8 cellular contexts compared by ENCODE assay signal in the genomic region with DNA sequence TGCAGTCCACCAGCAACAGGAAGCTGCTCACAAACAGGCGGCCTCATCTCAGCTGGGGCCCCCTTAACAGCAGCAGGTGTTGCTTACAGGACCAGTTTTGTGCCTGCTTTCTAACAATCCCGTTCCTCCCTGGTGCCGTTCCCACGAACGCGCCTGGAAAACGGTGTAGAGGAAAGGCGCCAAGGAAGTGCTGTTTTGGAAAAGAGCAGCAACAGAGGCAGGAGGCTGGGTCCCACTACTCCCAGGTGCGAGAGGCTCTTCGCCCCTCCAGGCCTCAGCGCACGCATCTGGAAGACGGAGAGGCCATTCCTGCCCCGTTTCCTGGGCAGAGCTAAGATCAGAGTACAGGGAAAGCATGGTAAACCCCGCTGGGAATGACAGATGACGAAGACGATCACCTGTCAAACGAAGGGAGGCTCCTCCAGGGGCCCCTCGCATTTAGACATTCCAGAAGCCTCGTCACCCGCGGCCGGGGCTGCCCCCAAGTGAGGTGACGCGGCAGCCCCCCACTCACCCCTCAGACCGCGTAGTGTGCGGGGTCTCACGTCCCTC. TPM values are rescaled to one million over a fixed set of nuclear protein-coding genes. Genes with fewer than 3 reads are reported as not detected.
DNase-seq lines count a peak whose midpoint lies in the region; ATAC-seq and FAIRE-seq lines count a peak whose summit lies in the region.

No MANE protein-coding gene starts in this region.

- H3K4me1 Mint-ChIP-seq in activated T-helper 17 cell treated with anti-CD3 and anti-CD28 coated beads, Interleukin-2, amount 50 U/mL, for 72 hours: peaks cover 15% of the 10 kb centered on the region

- no peaks in the 10 kb centered on the region for H3K9me3 Mint-ChIP-seq in activated T-helper 17 cell treated with anti-CD3 and anti-CD28 coated beads, Interleukin-2, amount 50 U/mL, for 72 hours

- no peaks in the 10 kb centered on the region for H3K27me3 Mint-ChIP-seq in activated T-helper 17 cell treated with anti-CD3 and anti-CD28 coated beads, Interleukin-2, amount 50 U/mL, for 72 hours

- DNase-seq in DMS53 treated with DMSO at 0.1 percent for 48 hours (lab: John Stamatoyannopoulos, UW; ENCODE audit: unreplicated experiment): peak; percentile 7
- DNase-seq in NCI-H1105 (lab: John Stamatoyannopoulos, UW): peak; percentile 7
- peak; percentile 36 to 45 for DNase-seq in frontal cortex (ENCODE audit: low spot score in 2 of 2)
- DNase-seq in GM19240 (ENCODE audit: insufficient read length, low spot score): no peak
- DNase-seq in GF-D8 (lab: John Stamatoyannopoulos, UW): no peak

- H3K27me3 ChIP-seq in neuron (ENCODE audit: insufficient read depth, low read length): peaks cover 2% of the 10 kb centered on the region

- peak overlapping the region; percentile 93 for H2AFZ ChIP-seq in neuron (ENCODE audit: low read depth, low read length)

- peaks cover 3% of the 10 kb centered on the region for H3K9me3 ChIP-seq in neuron (ENCODE audit: low read length)

- H3K27ac Mint-ChIP-seq in activated T-helper 17 cell treated with anti-CD3 and anti-CD28 coated beads, Interleukin-2, amount 50 U/mL, for 72 hours: peak overlapping the region; percentile 91

- FAIRE-seq in frontal cortex (lab: Jason Lieb, UNC): no peak

- ATAC-seq in GM21717 (IDR thresholded peaks at IDR 0.05; ENCODE audit: unreplicated experiment): peak; percentile 19
- peak; percentile 61 for ATAC-seq in activated T-helper 17 cell treated with anti-CD3 and anti-CD28 coated beads, Interleukin-2, amount 50 U/mL, for 72 hours (replicated peaks)

- H3K4me3 Mint-ChIP-seq in activated T-helper 17 cell treated with anti-CD3 and anti-CD28 coated beads, Interleukin-2, amount 50 U/mL, for 72 hours: peak overlapping the region; percentile 92

- peak overlapping the region; percentile 82 for H3K4me3 ChIP-seq in neuron (ENCODE audit: low read length)

- H3K36me3 Mint-ChIP-seq in activated T-helper 17 cell treated with anti-CD3 and anti-CD28 coated beads, Interleukin-2, amount 50 U/mL, for 72 hours (ENCODE audit: low read depth): no peaks in the 10 kb centered on the region

- no peaks in the 10 kb centered on the region for H3K36me3 ChIP-seq in neuron (ENCODE audit: insufficient read depth, low read length)

- peaks cover 13% of the 10 kb centered on the region for H3K4me1 ChIP-seq in neuron (ENCODE audit: insufficient read depth, low read length)

RNA-seq across cellular contexts. Expression of a gene that starts 0.6 kb away (rescaled TPM):
- 10 to 100 TPM; 25.8 to 56.7 TPM for total RNA-seq in activated T-helper 17 cell treated with anti-CD3 and anti-CD28 coated beads, Interleukin-2, amount 50 U/mL, for 72 hours
- 76.6 TPM for total RNA-seq in frontal cortex

RNA-seq across cellular contexts. Expression of a gene that starts 27.0 kb away (rescaled TPM):
- total RNA-seq in activated T-helper 17 cell treated with anti-CD3 and anti-CD28 coated beads, Interleukin-2, amount 50 U/mL, for 72 hours: 10 to 100 TPM; 18.1 to 27.5 TPM
- 65.2 TPM for total RNA-seq in frontal cortex

Comparison
In these comparisons a context has a peak if more than half of its experiments do, and no peak if none do; other contexts are left out.
1. DNase-seq: peak in DMS53 treated with DMSO at 0.1 percent for 48 hours (single experiment), NCI-H1105 (single experiment) and frontal cortex (2 of 2); none in GM19240 (single experiment) and GF-D8 (single experiment).